8 cellular contexts compared by ENCODE assay signal in the genomic region with DNA sequence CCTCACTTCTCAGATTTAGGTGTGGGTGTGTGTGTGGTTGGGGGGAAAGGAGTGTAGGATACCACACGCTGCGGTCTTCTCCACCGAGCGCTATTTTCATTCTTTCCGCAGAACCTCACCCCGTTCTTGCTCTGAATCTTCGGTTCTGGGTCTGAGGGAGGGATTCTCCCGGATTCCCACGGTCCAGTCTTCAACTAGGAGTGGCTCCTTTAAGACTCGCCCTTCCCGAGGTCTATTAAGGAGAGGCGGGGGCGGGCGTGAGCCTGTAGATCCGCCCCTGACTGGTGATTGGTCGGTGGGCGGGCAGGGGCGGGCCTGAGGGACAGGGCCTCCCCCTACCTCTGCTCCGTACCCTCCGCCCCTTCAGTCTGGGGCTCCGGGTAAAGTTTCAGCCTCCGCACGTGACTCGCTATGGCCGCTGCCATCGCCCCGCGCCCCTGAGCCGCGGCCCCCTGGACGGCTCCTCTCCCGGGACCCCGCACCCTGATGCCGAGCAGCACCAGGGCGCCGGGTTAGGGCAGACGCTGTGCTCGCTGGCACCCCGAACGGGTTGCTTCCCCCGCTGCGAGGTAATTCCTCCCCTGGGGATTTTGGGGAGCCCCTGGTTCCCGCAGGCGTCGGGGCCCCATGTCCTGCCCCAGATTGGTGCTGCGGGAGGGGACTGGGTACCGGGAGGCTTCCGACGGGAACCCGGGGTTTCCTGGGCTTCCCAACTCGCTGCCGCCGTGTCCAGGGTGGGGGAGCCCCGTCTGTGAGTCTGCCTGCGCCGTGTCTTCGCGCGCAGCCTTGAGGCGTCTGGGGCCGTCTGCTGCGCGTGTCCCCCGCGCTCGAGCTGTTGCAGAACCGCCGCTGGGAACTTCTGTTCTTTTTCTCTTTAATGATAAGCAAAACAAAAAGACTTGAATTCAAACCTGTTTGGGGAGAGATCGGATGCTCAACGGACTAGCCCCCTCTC. TPM values are rescaled to one million over a fixed set of nuclear protein-coding genes. Genes with fewer than 3 reads are reported as not detected.
A peak's percentile ranks its signal among the peaks of the same experiment; 100 is the strongest.
DNase-seq lines count a peak whose midpoint lies in the region; ATAC-seq and TF ChIP-seq lines count a peak whose summit lies in the region.

No MANE protein-coding gene starts in this region.

- H3K27me3 Mint-ChIP-seq in activated CD4-positive, alpha-beta memory T cell treated with anti-CD3 and anti-CD28 coated beads, Interleukin-2, amount 10 ng/mL, durations not matched to agents 7 days and 5 days: no peaks in the 10 kb centered on the region

- H3K36me3 Mint-ChIP-seq in activated CD4-positive, alpha-beta memory T cell treated with anti-CD3 and anti-CD28 coated beads, Interleukin-2, amount 10 ng/mL, durations not matched to agents 7 days and 5 days (ENCODE audit: low read depth): peaks cover 38% of the 10 kb centered on the region

- intact Hi-C loops in lower lobe of right lung (cut with DNase I): no loop called here

- no peaks in the 10 kb centered on the region for H3K9me3 Mint-ChIP-seq in activated CD4-positive, alpha-beta memory T cell treated with anti-CD3 and anti-CD28 coated beads, Interleukin-2, amount 10 ng/mL, durations not matched to agents 7 days and 5 days

- no peaks in the 10 kb centered on the region for H3K36me3 ChIP-seq in lower lobe of right lung

- H3K4me3 ChIP-seq in lower lobe of right lung: peak overlapping the region; percentile 99

- no peaks in the 10 kb centered on the region for H3K27me3 ChIP-seq in lower lobe of right lung (ENCODE audit: low read depth)

- no peaks in the 10 kb centered on the region for H3K9me3 ChIP-seq in lower lobe of right lung

- peak overlapping the region; percentile 93 for H3K27ac Mint-ChIP-seq in activated CD4-positive, alpha-beta memory T cell treated with anti-CD3 and anti-CD28 coated beads, Interleukin-2, amount 10 ng/mL, durations not matched to agents 7 days and 5 days

- CTCF ChIA-PET in activated CD4-positive, alpha-beta memory T cell treated with anti-CD3 and anti-CD28 coated beads, Interleukin-2, amount 10 ng/mL, durations not matched to agents 7 days and 5 days (lab: Charles Lee): interaction anchor here (0.8 to 6.1 kb wide), 16 partner anchors 9 to 243 kb away, joined by 3 to 62 read pairs (median 6); a partner anchor contains a TSS

- peak overlapping the region; percentile 96 for H3K27ac ChIP-seq in lower lobe of right lung

- peak; percentile 61 for ATAC-seq in GM19372 (IDR thresholded peaks at IDR 0.05; ENCODE audit: low read depth, unreplicated experiment)
- ATAC-seq in HG03565 (IDR thresholded peaks at IDR 0.05; ENCODE audit: unreplicated experiment): peak; percentile 52
- ATAC-seq in lower lobe of right lung: peak; percentile 91 to 93

- peak overlapping the region; percentile 90 for H3K4me3 Mint-ChIP-seq in activated CD4-positive, alpha-beta memory T cell treated with anti-CD3 and anti-CD28 coated beads, Interleukin-2, amount 10 ng/mL, durations not matched to agents 7 days and 5 days

- TF ChIP-seq CTCF in lower lobe of right lung (IDR thresholded peaks at IDR 0.05): no peak

- H3K4me1 ChIP-seq in lower lobe of right lung: peaks cover 89% of the 10 kb centered on the region

- DNase-seq in C1 segment of cervical spinal cord (lab: John Stamatoyannopoulos, UW) (peak in 13 of 14 donors; percentile 41 to 90 (median 79)), NCI-H774 (lab: John Stamatoyannopoulos, UW) (peak; percentile 96), ecto neural progenitor cell (ENCODE audit: low spot score) (peak; percentile 96), lower lobe of right lung (peak; percentile 96)
- DNase-seq in activated CD4-positive, alpha-beta memory T cell treated with anti-CD3 and anti-CD28 coated beads, Interleukin-2, amount 10 ng/mL, durations not matched to agents 7 days and 5 days: peak; percentile 94
- peak; percentile 83 to 85 (median 84) for DNase-seq in stimulated activated CD4-positive, alpha-beta T cell treated with anti-CD3 and anti-CD28 coated beads, TNF-alpha, amount 100 ng/mL, for 1 hour (ENCODE audit: low read depth in 3 of 3, low spot score in 1 of 3)

- peaks cover 76% of the 10 kb centered on the region for H3K4me1 Mint-ChIP-seq in activated CD4-positive, alpha-beta memory T cell treated with anti-CD3 and anti-CD28 coated beads, Interleukin-2, amount 10 ng/mL, durations not matched to agents 7 days and 5 days

- POLR2A ChIA-PET in activated CD4-positive, alpha-beta memory T cell treated with anti-CD3 and anti-CD28 coated beads, Interleukin-2, amount 10 ng/mL, durations not matched to agents 7 days and 5 days (lab: Charles Lee): interaction anchor here (0.8 to 12.1 kb wide), 12 partner anchors 11 to 37 kb away, joined by 3 to 129 read pairs (median 6); a partner anchor contains a TSS

RNA-seq across cellular contexts. Expression of a gene that starts 9.2 kb away (rescaled TPM):
- total RNA-seq in activated CD4-positive, alpha-beta memory T cell treated with anti-CD3 and anti-CD28 coated beads, Interleukin-2, amount 10 ng/mL, durations not matched to agents 7 days and 5 days: 10 to 100 TPM; 65.2 to 65.5 TPM
- 82.6 TPM for total RNA-seq in lower lobe of right lung

RNA-seq across cellular contexts. Expression of a gene that starts 30.5 kb away (rescaled TPM):
- total RNA-seq in activated CD4-positive, alpha-beta memory T cell treated with anti-CD3 and anti-CD28 coated beads, Interleukin-2, amount 10 ng/mL, durations not matched to agents 7 days and 5 days: 10 to 100 TPM; 67.5 to 69.9 TPM
- 2.3 TPM for total RNA-seq in lower lobe of right lung

RNA-seq across cellular contexts. Expression of a gene that starts 46.4 kb away (rescaled TPM):
- total RNA-seq in activated CD4-positive, alpha-beta memory T cell treated with anti-CD3 and anti-CD28 coated beads, Interleukin-2, amount 10 ng/mL, durations not matched to agents 7 days and 5 days: not detected
- 3.1 TPM for total RNA-seq in lower lobe of right lung

Comparison
In these comparisons a context has a peak if more than half of its experiments do, and no peak if none do; other contexts are left out.
1. Peak in every context shown above with its lines: DNase-seq, ATAC-seq, H3K4me3 ChIP-seq and H3K27ac ChIP-seq.
2. RNA of a gene that starts 30.5 kb away (total RNA-seq): 67.5 to 69.9 TPM in activated CD4-positive, alpha-beta memory T cell treated with anti-CD3 and anti-CD28 coated beads, Interleukin-2, amount 10 ng/mL, durations not matched to agents 7 days and 5 days; 2.3 TPM in lower lobe of right lung (single experiment); every median in the first group is over 10 times any median in the second.